Comparison of ENCODE assay signal across 8 cellular contexts in genomic region chr18:46916551-46917107, GRCh38. TPM values are rescaled to one million over a fixed set of nuclear protein-coding genes. Genes with fewer than 3 reads are reported as not detected.
DNase-seq lines count a peak whose midpoint lies in the region; ATAC-seq and TF ChIP-seq lines count a peak whose summit lies in the region.

No MANE protein-coding gene starts in this region.

- no peaks in the 10 kb centered on the region for H3K27me3 Mint-ChIP-seq in central memory CD8-positive, alpha-beta T cell
- no peaks in the 10 kb centered on the region for H3K27me3 Mint-ChIP-seq in stimulated activated naive CD8-positive, alpha-beta T cell treated with anti-CD3 and anti-CD28 coated beads, Interleukin-15, amount 100 ng/mL, for 72 hours

- CTCF ChIA-PET in AG04450 (lab: Charles Lee) = interaction anchor here (1.6 kb wide), 1 partner anchor 743 kb away, joined by 5 read pairs; a partner anchor contains a TSS

- no peaks in the 10 kb centered on the region for H3K27me3 ChIP-seq in AG04450 (ENCODE audit: control insufficient read depth, insufficient read depth, low read length)
- no peaks in the 10 kb centered on the region for H3K27me3 ChIP-seq in left lung

- H3K4me3 ChIP-seq in AG04450 (ENCODE audit: low read depth, low read length) (peak overlapping the region; percentile 83), GM12864 (ENCODE audit: low read depth, low read length) (peak overlapping the region; percentile 56), left lung (peak overlapping the region; percentile 61 to 64)

- H3K9me3 Mint-ChIP-seq in central memory CD8-positive, alpha-beta T cell = no peaks in the 10 kb centered on the region
- no peaks in the 10 kb centered on the region for H3K9me3 Mint-ChIP-seq in stimulated activated naive CD8-positive, alpha-beta T cell treated with anti-CD3 and anti-CD28 coated beads, Interleukin-15, amount 100 ng/mL, for 72 hours

- peaks cover 13 to 22% of the 10 kb centered on the region in 2 donors for H3K4me1 ChIP-seq in left lung

- peaks cover 7% of the 10 kb centered on the region for H3K36me3 Mint-ChIP-seq in central memory CD8-positive, alpha-beta T cell (ENCODE audit: insufficient read depth)

- POLR2A ChIA-PET in AG04450 (lab: Yijun Ruan, JAX) = interaction anchor here (1.6 kb wide), 1 partner anchor 23 kb away, joined by 12 read pairs; no protein-coding TSS in a partner anchor

- DNase-seq in AG04450 (ENCODE audit: low read depth, low spot score) (no peak), GM12864 (ENCODE audit: low read depth) (no peak), SK-N-DZ (ENCODE audit: low spot score) (peak; percentile 32), left lung (peak in 1 of 2 donors; percentile 33), GM19240 (ENCODE audit: insufficient read length, low spot score) (no peak)
- peak; percentile 23 to 32 for DNase-seq in central memory CD8-positive, alpha-beta T cell (ENCODE audit: low spot score in 2 of 2)
- DNase-seq in stimulated activated naive CD8-positive, alpha-beta T cell treated with anti-CD3 and anti-CD28 coated beads, Interleukin-15, amount 100 ng/mL, for 72 hours = no peak

- H3K27ac Mint-ChIP-seq in central memory CD8-positive, alpha-beta T cell (ENCODE audit: low read depth) = peak overlapping the region; percentile 80
- peak overlapping the region; percentile 59 to 91 for H3K27ac Mint-ChIP-seq in stimulated activated naive CD8-positive, alpha-beta T cell treated with anti-CD3 and anti-CD28 coated beads, Interleukin-15, amount 100 ng/mL, for 72 hours

- H3K36me3 ChIP-seq in left lung = no peaks in the 10 kb centered on the region

- H3K4me1 Mint-ChIP-seq in central memory CD8-positive, alpha-beta T cell = peaks cover 40% of the 10 kb centered on the region
- peaks cover 51% of the 10 kb centered on the region for H3K4me1 Mint-ChIP-seq in stimulated activated naive CD8-positive, alpha-beta T cell treated with anti-CD3 and anti-CD28 coated beads, Interleukin-15, amount 100 ng/mL, for 72 hours

- H3K9me3 ChIP-seq in AG04450 (ENCODE audit: control insufficient read depth, insufficient read depth, low read length) (no peaks in the 10 kb centered on the region), left lung (no peaks in the 10 kb centered on the region)

- H3K4me3 Mint-ChIP-seq in central memory CD8-positive, alpha-beta T cell = peak overlapping the region; percentile 81
- peak overlapping the region; percentile 78 to 92 for H3K4me3 Mint-ChIP-seq in stimulated activated naive CD8-positive, alpha-beta T cell treated with anti-CD3 and anti-CD28 coated beads, Interleukin-15, amount 100 ng/mL, for 72 hours

- TF ChIP-seq CTCF in AG04450 (IDR thresholded peaks at IDR 0.05; ENCODE audit: low read depth, low read length) (no peak), GM12864 (IDR thresholded peaks at IDR 0.05; ENCODE audit: low read depth, low read length, missing control alignments) (no peak), left lung (IDR thresholded peaks at IDR 0.05) (no peak)

- H3K27ac ChIP-seq in AG04450 (ENCODE audit: low read depth, low read length) (no peak overlapping the region), left lung (peak overlapping the region in 1 of 2 donors; percentile 80)

- intact Hi-C loops in left lung (cut with DNase I) = no loop called here

- peak; percentile 34 for ATAC-seq in HG03196 (IDR thresholded peaks at IDR 0.05; ENCODE audit: unreplicated experiment)
- peak; percentile 62 for ATAC-seq in central memory CD8-positive, alpha-beta T cell (replicated peaks; ENCODE audit: extremely low read depth, poor library complexity, severe bottlenecking)
- peak; percentile 11 for ATAC-seq in left lung
- peak; percentile 62 for ATAC-seq in stimulated activated naive CD8-positive, alpha-beta T cell treated with anti-CD3 and anti-CD28 coated beads, Interleukin-15, amount 100 ng/mL, for 72 hours

RNA-seq across cellular contexts. Expression of gene PIAS2, which starts 0.7 kb away (rescaled TPM):
- polyA plus RNA-seq in AG04450 (2011; rRNA removed) = 10.0 and 10.1 TPM in 2 replicates
- polyA minus RNA-seq in AG04450 (2011; rRNA and poly(A)+ RNA removed) = 15.5 and 18.9 TPM in 2 replicates
- polyA plus RNA-seq in SK-N-DZ (2014; cell fraction: cytosol; rRNA removed) = 8.0 and 12.0 TPM in 2 replicates
- polyA plus RNA-seq in SK-N-DZ (2014; cell fraction: nucleus; rRNA removed) = 11.8 TPM in 2 replicates
- total RNA-seq in left lung = 10 to 100 TPM; 30.4 to 31.3 TPM

RNA-seq across cellular contexts. Expression of gene KATNAL2, which starts 0.8 kb away (rescaled TPM):
- polyA plus RNA-seq in AG04450 (2011; rRNA removed) = 1.9 and 2.9 TPM in 2 replicates
- polyA minus RNA-seq in AG04450 (2011; rRNA and poly(A)+ RNA removed) = 2.3 and 3.8 TPM in 2 replicates
- 0.35 and 1.3 TPM in 2 replicates for polyA plus RNA-seq in SK-N-DZ (2014; cell fraction: cytosol; rRNA removed)
- polyA plus RNA-seq in SK-N-DZ (2014; cell fraction: nucleus; rRNA removed) = 1.1 and 1.8 TPM in 2 replicates
- 1 to 10 TPM; 2.4 to 4.2 TPM for total RNA-seq in left lung

Comparison
In these comparisons a context has a peak if more than half of its experiments do, and no peak if none do; other contexts are left out.
1. DNase-seq: peak in SK-N-DZ (single experiment) and central memory CD8-positive, alpha-beta T cell (2 of 2); none in AG04450 (single experiment), GM12864 (single experiment), stimulated activated naive CD8-positive, alpha-beta T cell treated with anti-CD3 and anti-CD28 coated beads, Interleukin-15, amount 100 ng/mL, for 72 hours (0 of 2) and GM19240 (single experiment).
2. ATAC-seq: peak in every context shown above with its lines; median percentile 62 in central memory CD8-positive, alpha-beta T cell; 62 in stimulated activated naive CD8-positive, alpha-beta T cell treated with anti-CD3 and anti-CD28 coated beads, Interleukin-15, amount 100 ng/mL, for 72 hours; 34 in HG03196; 11 in left lung.
3. Peak in every context shown above with its lines, with median percentiles within 50 percentile points of each other: H3K4me3 ChIP-seq.